5 cellular contexts compared by ENCODE assay signal in the genomic region with DNA sequence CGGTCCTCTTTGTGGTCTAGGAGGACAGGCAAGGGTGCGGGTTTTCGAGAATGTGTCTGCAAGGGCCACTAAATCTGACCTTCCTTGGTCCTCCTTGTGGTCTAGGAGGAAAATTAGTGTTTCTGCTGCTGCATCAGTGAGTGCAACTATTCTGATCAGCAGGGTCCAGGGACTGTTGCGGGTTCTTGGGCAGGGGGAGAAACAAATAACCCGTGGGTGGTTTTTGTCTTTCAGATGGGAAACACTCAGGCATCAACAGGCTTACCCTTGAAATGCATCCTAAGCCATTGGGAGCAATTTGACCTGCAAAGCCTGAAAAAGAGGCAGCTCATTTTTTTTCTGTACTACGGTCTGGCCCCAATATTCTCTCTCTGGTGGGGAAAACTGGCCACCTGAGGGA. TPM values are rescaled to one million over a fixed set of nuclear protein-coding genes. Genes with fewer than 3 reads are reported as not detected.
DNase-seq lines count a peak whose midpoint lies in the region; ATAC-seq, FAIRE-seq and TF ChIP-seq lines count a peak whose summit lies in the region.
"Not testable (repeated sequence)": the region's sequence is repeated elsewhere in the genome, so short reads cannot be mapped to it uniquely, and the experiment has no call there.

No MANE protein-coding gene starts in this region.

- H3K36me3 ChIP-seq in GM23338 (ENCODE audit: insufficient read depth); HUES48 (ENCODE audit: control insufficient read depth, insufficient read depth, low read length); IMR-90 (ENCODE audit: control insufficient read depth, insufficient read depth, low read length); H1 (ENCODE audit: control insufficient read depth in 2 of 4, insufficient read depth in 4 of 4, low read length in 3 of 4); iPS-20b (ENCODE audit: insufficient read depth, low read depth, low read length): not testable (repeated sequence)

- not testable (repeated sequence) for H4K8ac ChIP-seq in IMR-90 (ENCODE audit: low read depth in 2 of 2, low read length in 2 of 2); H1 (ENCODE audit: extremely low read depth, insufficient read depth, low read length)

- H3K9me1 ChIP-seq in IMR-90 (ENCODE audit: insufficient read depth, low read length), result not testable (repeated sequence)

- H3K79me1 ChIP-seq in IMR-90 (ENCODE audit: low read depth in 1 of 2, low read length in 2 of 2), result peaks cover 0 to 11% of the 10 kb centered on the region in 2 experiments; a peak in 2 of 4 replicates
- not testable (repeated sequence) for H3K79me1 ChIP-seq in H1 (ENCODE audit: low read depth, low read length)

- not testable (repeated sequence) for TF ChIP-seq CTCF in GM23338 (conservative IDR thresholded peaks at IDR 0.05; ENCODE audit: low read depth in 2 of 2); IMR-90 (conservative IDR thresholded peaks at IDR 0.05; ENCODE audit: low read depth, low read length); H1 (IDR thresholded peaks at IDR 0.05; ENCODE audit: control extremely low read depth in 1 of 3, insufficient read depth in 1 of 3, low read depth in 1 of 3, low read length in 3 of 3)

- peak; percentile 90 for ATAC-seq in GM23338
- not testable (repeated sequence) for ATAC-seq in IMR-90 (ENCODE audit: low read depth)

- H3K9me3 Mint-ChIP-seq in GM23338, result peaks cover 22% of the 10 kb centered on the region

- H3K9me2 ChIP-seq in GM23338 (ENCODE audit: insufficient read depth), result peaks cover 15% of the 10 kb centered on the region

- POLR2A ChIA-PET in IMR-90 (lab: Charles Lee; ENCODE audit: unreplicated experiment), result not testable (repeated sequence)
- POLR2A ChIA-PET in H1 (lab: Charles Lee; ENCODE audit: partially characterized antibody), result interaction anchor here (2.3 to 3.3 kb wide), 2 partner anchors 9 to 12 kb away, joined by 8 to 32 read pairs; a partner anchor contains a TSS

- peaks cover 12% of the 10 kb centered on the region; the same call in 1 of the 2 replicates for H3F3A ChIP-seq in GM23338 (replicated peaks; ENCODE audit: low read depth)

- H4K5ac ChIP-seq in IMR-90 (ENCODE audit: low read depth, low read length); H1 (ENCODE audit: insufficient read length, low read depth, low read length): not testable (repeated sequence)

- intact Hi-C loops in IMR-90 (cut with micrococcal nuclease), result not testable (repeated sequence)

- dilution Hi-C loops in IMR-90 (cut with HindIII; ENCODE audit: low sequenced_read_pairs, unreplicated experiment), result not testable (repeated sequence)

- peak overlapping the region; percentile 26 for H3K4me3 ChIP-seq in GM23338
- peak overlapping the region; percentile 35; the same call in 1 of the 2 replicates for H3K4me3 ChIP-seq in HUES48 (ENCODE audit: low read depth, low read length)
- not testable (repeated sequence) for H3K4me3 ChIP-seq in IMR-90 (ENCODE audit: insufficient read depth, low read depth, low read length); H1 (ENCODE audit: extremely low read depth in 1 of 4, insufficient read depth in 2 of 4, low read depth in 3 of 4, low read length in 4 of 4)
- 0 out of 2 replicates have a peak overlapping the region, but pooled peaks have one; percentile 33 for H3K4me3 ChIP-seq in iPS-20b (ENCODE audit: low read length)

- not testable (repeated sequence) for TF ChIP-seq RAD21 in IMR-90 (IDR thresholded peaks at IDR 0.05; ENCODE audit: low read length); H1 (IDR thresholded peaks at IDR 0.05 in 1 of 2, conservative IDR thresholded peaks at IDR 0.05 in 1 of 2; ENCODE audit: low read depth in 2 of 2, low read length in 2 of 2)

- H3K18ac ChIP-seq in IMR-90 (ENCODE audit: low read depth, low read length); H1 (ENCODE audit: extremely low read depth, low read length): not testable (repeated sequence)

- H2AFZ ChIP-seq in GM23338, result peak overlapping the region; percentile 40; the same call in 1 of the 2 replicates
- H2AFZ ChIP-seq in IMR-90 (replicated peaks; ENCODE audit: low read length, poor library complexity); H1 (ENCODE audit: low read length): not testable (repeated sequence)

- not testable (repeated sequence) for H3K14ac ChIP-seq in IMR-90 (replicated peaks; ENCODE audit: low read depth, low read length); H1 (ENCODE audit: insufficient read length)

- H2BK15ac ChIP-seq in IMR-90 (ENCODE audit: low read depth, low read length); H1 (ENCODE audit: low read length): not testable (repeated sequence)

- in situ Hi-C loops in IMR-90 (cut with MboI; ENCODE audit: low sequenced_read_pairs), result not testable (repeated sequence)

- H3K79me2 ChIP-seq in GM23338 (replicated peaks; ENCODE audit: insufficient read depth); H1 (ENCODE audit: control insufficient read depth in 1 of 2, insufficient read depth in 2 of 2, low read length in 2 of 2): not testable (repeated sequence)

- FAIRE-seq in H1 (lab: Jason Lieb, UNC), result not testable (repeated sequence)

- CTCF ChIA-PET in IMR-90 (lab: Yijun Ruan, JAX) (interaction anchor here (1.0 kb wide), 1 partner anchor 224 kb away, joined by 4 read pairs; no protein-coding TSS in a partner anchor), H1 (lab: Charles Lee; ENCODE audit: partially characterized antibody) (interaction anchor here (1.3 to 2.0 kb wide), 3 partner anchors 9 to 118 kb away, joined by 3 to 5 read pairs (median 4); a partner anchor contains a TSS)

- not testable (repeated sequence) for H3K9me3 ChIP-seq in HUES48 (ENCODE audit: control insufficient read depth, insufficient read depth, low read length); IMR-90 (ENCODE audit: control insufficient read depth, insufficient read depth, low read length); H1 (ENCODE audit: insufficient read depth in 2 of 2, low read depth in 1 of 2, low read length in 1 of 2); iPS-20b (ENCODE audit: insufficient read depth, low read depth, low read length)

- not testable (repeated sequence) for H3K56ac ChIP-seq in IMR-90 (ENCODE audit: extremely low read depth, insufficient read depth, low read length); H1 (replicated peaks; ENCODE audit: insufficient read length, low read depth, low read length)

- H2BK20ac ChIP-seq in IMR-90 (ENCODE audit: low read depth, low read length), result 0 out of 2 replicates have a peak overlapping the region, but pooled peaks have one; percentile 26
- not testable (repeated sequence) for H2BK20ac ChIP-seq in H1 (ENCODE audit: low read length)

- not testable (repeated sequence) for H4K91ac ChIP-seq in IMR-90 (ENCODE audit: insufficient read depth, low read depth, low read length); H1 (replicated peaks; ENCODE audit: insufficient read length, low read length)

- BruUV-seq in IMR-90 (replicated peaks; lab: Mats Ljungman, UMichigan), result not testable (repeated sequence)

- not testable (repeated sequence) for H3K23me2 ChIP-seq in H1 (ENCODE audit: low read depth, low read length)

- not testable (repeated sequence) for H4K20me1 ChIP-seq in GM23338 (replicated peaks; ENCODE audit: insufficient read depth); IMR-90 (ENCODE audit: insufficient read depth, low read length); H1 (replicated peaks in 1 of 2; ENCODE audit: control insufficient read depth in 1 of 2, insufficient read depth in 2 of 2, low read length in 2 of 2)

- not testable (repeated sequence) for H3K9ac ChIP-seq in HUES48 (ENCODE audit: low read depth, low read length); IMR-90 (ENCODE audit: low read depth, low read length); H1 (replicated peaks in 1 of 4; ENCODE audit: extremely low read depth in 1 of 4, low read depth in 3 of 4, low read length in 3 of 4)
- peak overlapping the region; percentile 32; the same call in 1 of the 2 replicates for H3K9ac ChIP-seq in iPS-20b (ENCODE audit: low read depth, low read length)

- H3K27ac Mint-ChIP-seq in GM23338, result peak overlapping the region; percentile 67; the same call in 1 of the 2 replicates

- not testable (repeated sequence) for TF ChIP-seq EP300 in H1 (IDR thresholded peaks at IDR 0.05; ENCODE audit: borderline replicate concordance in 1 of 2, low read depth in 2 of 2, low read length in 2 of 2)

- H3K23ac ChIP-seq in IMR-90 (ENCODE audit: low read depth, low read length); H1 (ENCODE audit: insufficient read length): not testable (repeated sequence)

- peaks cover 41% of the 10 kb centered on the region for H3K36me3 Mint-ChIP-seq in GM23338 (ENCODE audit: low read depth)

- DNase-seq in GM23338 (ENCODE audit: low spot score); IMR-90; H1 (ENCODE audit: low read depth in 1 of 2, low spot score in 2 of 2): not testable (repeated sequence)

- not testable (repeated sequence) for H2BK5ac ChIP-seq in IMR-90 (ENCODE audit: low read depth, low read length, poor library complexity, severe bottlenecking); H1 (ENCODE audit: low read depth, low read length)

- not testable (repeated sequence) for H3K27me3 ChIP-seq in GM23338 (ENCODE audit: insufficient read depth); HUES48 (ENCODE audit: control insufficient read depth, insufficient read depth, low read length); IMR-90 (ENCODE audit: control insufficient read depth, insufficient read depth, low read length); H1 (replicated peaks in 1 of 4; ENCODE audit: control insufficient read depth in 3 of 4, extremely low read depth in 1 of 4, insufficient read depth in 3 of 4, low read length in 3 of 4); iPS-20b (ENCODE audit: insufficient read depth, low read length)

- not testable (repeated sequence) for H2BK120ac ChIP-seq in IMR-90 (ENCODE audit: low read depth, low read length); H1 (replicated peaks; ENCODE audit: low read depth, low read length)

- peaks cover 30% of the 10 kb centered on the region for H3K4me1 Mint-ChIP-seq in GM23338

- 100% methylated on average over 1 of the region's 6 CpGs; no CpG with 5 or more reads in 1 of the 2 experiments for WGBS in IMR-90 (ENCODE audit: extremely low coverage in 2 of 2, insufficient read length in 1 of 2), 2 experiments
- WGBS in H1 (ENCODE audit: extremely low coverage in 1 of 2, insufficient coverage in 1 of 2, insufficient read length in 1 of 2, insufficient replicate concordance in 2 of 2, low coverage in 1 of 2, low lambda C conversion rate in 2 of 2, missing lambda C conversion rate in 1 of 2), 2 experiments, result 18% methylated on average over 6 of the region's 6 CpGs; no CpG with 5 or more reads in 1 of the 2 experiments

- H3K27ac ChIP-seq in GM23338 (ENCODE audit: low read depth) (peak overlapping the region; percentile 86), HUES48 (ENCODE audit: low read depth, low read length) (peak overlapping the region; percentile 69), iPS-20b (ENCODE audit: low read length) (peak overlapping the region; percentile 71)
- H3K27ac ChIP-seq in IMR-90 (ENCODE audit: insufficient read depth, low read length); H1 (ENCODE audit: low read depth, low read length): not testable (repeated sequence)

- not testable (repeated sequence) for H2AK5ac ChIP-seq in IMR-90 (ENCODE audit: low read depth, low read length); H1 (ENCODE audit: low read depth, low read length)

- not testable (repeated sequence) for H3K4ac ChIP-seq in IMR-90 (ENCODE audit: low read depth, low read length); H1 (replicated peaks; ENCODE audit: insufficient read length, low read depth, low read length)

- not testable (repeated sequence) for H3K27me3 Mint-ChIP-seq in GM23338 (ENCODE audit: insufficient read depth, low read depth, poor library complexity)

- TF ChIP-seq POLR2A in IMR-90 (IDR thresholded peaks at IDR 0.05; ENCODE audit: low read depth, low read length); H1 (IDR thresholded peaks at IDR 0.05; ENCODE audit: control extremely low read depth in 1 of 2, low read depth in 2 of 2, low read length in 2 of 2): not testable (repeated sequence)

- H3K4me3 Mint-ChIP-seq in GM23338, result peak overlapping the region; percentile 26; the same call in 1 of the 3 replicates

- H3K4me1 ChIP-seq in GM23338 (ENCODE audit: insufficient read depth), result peaks cover 22% of the 10 kb centered on the region
- H3K4me1 ChIP-seq in HUES48 (ENCODE audit: control insufficient read depth, insufficient read depth, low read length), result peaks cover 27% of the 10 kb centered on the region
- not testable (repeated sequence) for H3K4me1 ChIP-seq in IMR-90 (ENCODE audit: control insufficient read depth, insufficient read depth, low read length)
- peaks cover 5 to 19% (median 12%) of the 10 kb centered on the region in 4 experiments; a peak in 6 of 7 replicates for H3K4me1 ChIP-seq in H1 (replicated peaks in 1 of 4; ENCODE audit: control insufficient read depth in 3 of 4, insufficient read depth in 4 of 4, low read length in 3 of 4)
- H3K4me1 ChIP-seq in iPS-20b (ENCODE audit: insufficient read depth, low read length), result peaks cover 22% of the 10 kb centered on the region; the same call in 1 of the 2 replicates

- not testable (repeated sequence) for H2AK9ac ChIP-seq in IMR-90 (replicated peaks; ENCODE audit: low read depth, low read length, poor library complexity)

- not testable (repeated sequence) for H2BK12ac ChIP-seq in H1 (ENCODE audit: low read depth, low read length)

- H3K4me2 ChIP-seq in GM23338 (peak overlapping the region; percentile 54), H1 (ENCODE audit: insufficient read depth in 1 of 2, low read depth in 2 of 2, low read length in 2 of 2) (peak overlapping the region; percentile 29 to 33; a peak in 2 of 4 replicates)
- not testable (repeated sequence) for H3K4me2 ChIP-seq in IMR-90 (ENCODE audit: low read depth, low read length)

RNA-seq across cellular contexts. Expression of a gene that starts 9.0 kb away (rescaled TPM):
- 28.9 and 40.8 TPM in 2 replicates for total RNA-seq in GM23338 (2014; rRNA removed; shearing (Covaris generic))
- polyA plus RNA-seq in GM23338 (2016; fragmentation: Nextera tagmentation; extraction: Ambion mirVana) (8.3 and 9.5 TPM in 2 replicates), IMR-90 (2012; rRNA removed) (26.3 and 29.8 TPM in 2 replicates), H1 (2011; rRNA removed) (15.4 and 15.9 TPM in 2 replicates)
- total RNA-seq in IMR-90 (2012; rRNA removed), result 70.3 and 70.8 TPM in 2 replicates
- polyA plus RNA-seq in IMR-90 (2012; cell fraction: cytosol; rRNA removed), result 13.5 and 16.4 TPM in 2 replicates
- 5.1 and 13.1 TPM in 2 replicates for polyA plus RNA-seq in IMR-90 (2012; cell fraction: nucleus; rRNA removed; ENCODE audit: low replicate concordance)
- 34.5 and 35.2 TPM in 2 replicates for total RNA-seq in H1 (2021; fragmentation: NEBNext Ultra II Directional; extraction: Animal tissue kit (Norgen Biotek cat#: 25700))
- 18.1 TPM for polyA plus RNA-seq in H1 (2011; cell fraction: cytosol; rRNA removed)
- polyA plus RNA-seq in H1 (2011; cell fraction: nucleus; rRNA removed), result 18.9 TPM
- 19.1 to 29.2 TPM (median 24.7 TPM) in 4 replicates for polyA plus RNA-seq in H1 (2012, experiment 1 of 2)
- 7.6 TPM for polyA plus RNA-seq in H1 (2012, experiment 2 of 2)
- 25.2 TPM for polyA plus RNA-seq in H1 (2013, experiment 1 of 2)
- polyA plus RNA-seq in H1 (2013, experiment 2 of 2), result 29.7 TPM
- 69.0 and 96.8 TPM in 2 replicates for polyA minus RNA-seq in H1 (2011; rRNA and poly(A)+ RNA removed)
- 35.2 TPM for polyA minus RNA-seq in H1 (2011; cell fraction: cytosol; rRNA and poly(A)+ RNA removed)
- polyA minus RNA-seq in H1 (2011; cell fraction: nucleus; rRNA and poly(A)+ RNA removed), result 62.2 TPM
